In the genomic region with DNA sequence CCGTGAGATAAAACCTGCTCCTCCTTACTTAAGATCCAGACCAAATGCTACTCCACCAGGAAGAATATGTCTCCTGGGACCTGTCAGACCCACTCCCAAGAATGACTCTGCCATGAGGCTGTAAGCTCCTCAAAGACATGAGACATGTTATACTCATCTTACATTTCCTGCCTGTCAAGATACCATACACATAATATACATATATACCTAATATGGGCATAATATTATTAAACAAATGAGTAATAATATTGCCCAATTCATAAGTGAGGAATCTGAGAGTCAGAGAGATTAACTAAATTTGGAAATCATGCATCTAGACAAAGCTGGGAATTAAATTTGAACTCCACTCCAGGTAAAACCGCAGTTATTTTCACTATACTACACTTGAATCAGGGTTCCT, we compare ENCODE assay signal across 19 cellular contexts.
DNase-seq lines count a peak whose midpoint lies in the region; ATAC-seq and TF ChIP-seq lines count a peak whose summit lies in the region.
"Had no signal": no experiment of that assay in that cellular context is flagged by ENCODE, and none has a peak within 500 bp of the region (broad histone marks: within the 10 kb centered on the region; RNA-seq: fewer than 3 reads in every experiment).

No MANE protein-coding gene starts in this region.

- no peaks in the 10 kb centered on the region for H3K36me3 ChIP-seq in osteoblast (ENCODE audit: insufficient read depth, low read length)
- H3K36me3 ChIP-seq: Peyer's patch had no signal

- POLR2A ChIA-PET in RWPE1 (lab: Yijun Ruan, JAX; ENCODE audit: low non-redundant PET): no interaction called here

- H4K20me1 ChIP-seq in osteoblast (ENCODE audit: insufficient read depth, low read length): no peaks in the 10 kb centered on the region

- H3K9me3 ChIP-seq in osteoblast (ENCODE audit: low read depth, low read length): no peaks in the 10 kb centered on the region
- H3K9me3 ChIP-seq: Caco-2, Peyer's patch, SK-N-SH had no signal

- H2AFZ ChIP-seq in osteoblast (ENCODE audit: low read length): no peak overlapping the region

- CTCF ChIA-PET in RWPE1 (lab: Yijun Ruan, JAX): no interaction called here

- H3K4me2 ChIP-seq in osteoblast (ENCODE audit: insufficient read depth, low read length): no peak overlapping the region
- H3K4me2 ChIP-seq: SK-N-SH had no signal

- H3K27ac ChIP-seq in RWPE1: no peak overlapping the region
- H3K27ac ChIP-seq in epithelial cell of prostate: peak overlapping the region; percentile 61
- H3K27ac ChIP-seq in osteoblast (ENCODE audit: low read depth, low read length): peak overlapping the region; percentile 43
- H3K27ac ChIP-seq: HL-60, Peyer's patch had no signal

- no peak overlapping the region for H3K4me3 ChIP-seq in osteoblast (ENCODE audit: insufficient read depth, low read length)
- H3K4me3 ChIP-seq: Peyer's patch had no signal

- H3K4me1 ChIP-seq in osteoblast (ENCODE audit: insufficient read depth, low read length): peaks cover 19% of the 10 kb centered on the region
- H3K4me1 ChIP-seq: Caco-2, Peyer's patch had no signal

- no peak for TF ChIP-seq CTCF in RWPE1 (conservative IDR thresholded peaks at IDR 0.05; ENCODE audit: low read depth)
- TF ChIP-seq CTCF in osteoblast (IDR thresholded peaks at IDR 0.05; ENCODE audit: extremely low read depth, low read depth, low read length): no peak

- no peaks in the 10 kb centered on the region for H3K27me3 ChIP-seq in osteoblast (ENCODE audit: insufficient read depth, low read length)
- H3K27me3 ChIP-seq: Peyer's patch had no signal

- no peaks in the 10 kb centered on the region for H3K79me2 ChIP-seq in osteoblast (ENCODE audit: insufficient read depth, low read length)

- DNase-seq in HCEC 1CT (peak; percentile 94), RWPE1 (ENCODE audit: low spot score) (peak; percentile 34), epithelial cell of prostate (ENCODE audit: low read depth, low spot score) (no peak), osteoblast (ENCODE audit: insufficient read length, low spot score, missing footprints) (no peak)
- DNase-seq: Caco-2, DMS153, H9, KBM-7, NCI-H1048, NCI-H2107, NCI-H2227 treated with DMSO at 0.1 percent for 48 hours, NCI-H524 treated with DMSO at 0.1 percent for 48 hours, Peyer's patch, SHP77, SK-N-SH had no signal

- ATAC-seq in GM21529 (IDR thresholded peaks at IDR 0.05; ENCODE audit: unreplicated experiment): no peak
- ATAC-seq in GM18520 (IDR thresholded peaks at IDR 0.05; ENCODE audit: unreplicated experiment): no peak
- ATAC-seq in HG03175 (IDR thresholded peaks at IDR 0.05; ENCODE audit: unreplicated experiment): no peak

Comparison
In these comparisons a context has a peak if more than half of its experiments do, and no peak if none do; other contexts are left out.
1. DNase-seq: peak in HCEC 1CT (single experiment) and RWPE1 (single experiment); none in epithelial cell of prostate (single experiment) and osteoblast (single experiment).